Comparison of ENCODE assay signal across 22 cellular contexts in genomic region chr1:206596319-206596666, GRCh38.
"Had no signal": no experiment of that assay in that cellular context is flagged by ENCODE, and none has a peak within 500 bp of the region (broad histone marks: within the 10 kb centered on the region; RNA-seq: fewer than 3 reads in every experiment).

No MANE protein-coding gene starts in this region.

- ATAC-seq: heart right ventricle; left lobe of liver; mucosa of descending colon; sciatic nerve; stimulated activated naive B cell treated with anti-CD40 and anti-IgM and Interleukin-4, amounts not matched to agents 10 μg/mL and 1 μg/mL and 100 μg/mL, for 72 hours had no signal

- H3K9me3 Mint-ChIP-seq: activated naive CD8-positive, alpha-beta T cell treated with anti-CD3 and anti-CD28 coated beads, Interleukin-2, amount 10 ng/mL, durations not matched to agents 7 days and 5 days; stimulated activated naive B cell treated with anti-CD40 and anti-IgM and Interleukin-4, amounts not matched to agents 10 μg/mL and 1 μg/mL and 100 μg/mL, for 72 hours; type B pancreatic cell had no signal

- H3K4me3 ChIP-seq: heart right ventricle, lower lobe of right lung, mucosa of descending colon, thoracic aorta, vagina had no signal

- H3K27me3 ChIP-seq: heart right ventricle, vagina had no signal

- H3K27ac ChIP-seq: heart right ventricle, lower lobe of right lung, thoracic aorta, vagina, WERI-Rb-1 had no signal

- H3K4me1 ChIP-seq: lower lobe of right lung had no signal

- H3K4me3 Mint-ChIP-seq: activated naive CD8-positive, alpha-beta T cell treated with anti-CD3 and anti-CD28 coated beads, Interleukin-2, amount 10 ng/mL, durations not matched to agents 7 days and 5 days; stimulated activated naive B cell treated with anti-CD40 and anti-IgM and Interleukin-4, amounts not matched to agents 10 μg/mL and 1 μg/mL and 100 μg/mL, for 72 hours; type B pancreatic cell had no signal

- DNase-seq: activated CD4-positive, alpha-beta T cell treated with anti-CD3 and anti-CD28 coated beads, Interleukin-2, amount 50 U/mL, for 48 hours; activated CD4-positive, CD25-positive, alpha-beta regulatory T cell treated with anti-CD3 and anti-CD28 coated beads, Interleukin-2, amount 50 U/mL, for 72 hours; activated effector memory CD4-positive, alpha-beta T cell treated with anti-CD3 and anti-CD28 coated beads, Interleukin-2, amount 50 U/mL, for 16 hours; activated naive CD8-positive, alpha-beta T cell treated with anti-CD3 and anti-CD28 coated beads, Interleukin-2, amount 10 ng/mL, durations not matched to agents 7 days and 5 days; amygdala; cortex of kidney; erythroblast; foreskin fibroblast; heart right ventricle; lower lobe of right lung; mesendoderm; mucosa of descending colon; SK-N-SH; small intestine; stimulated activated CD4-positive, alpha-beta T cell treated with anti-CD3 and anti-CD28 coated beads, Interleukin-2, amount 100 ng/mL, for 24 hours; stimulated activated naive B cell treated with anti-CD40 and anti-IgM and Interleukin-4, amounts not matched to agents 10 μg/mL and 1 μg/mL and 100 μg/mL, for 72 hours; WERI-Rb-1 had no signal

- H3K27ac Mint-ChIP-seq: activated naive CD8-positive, alpha-beta T cell treated with anti-CD3 and anti-CD28 coated beads, Interleukin-2, amount 10 ng/mL, durations not matched to agents 7 days and 5 days; type B pancreatic cell had no signal

- H3K27me3 Mint-ChIP-seq: activated naive CD8-positive, alpha-beta T cell treated with anti-CD3 and anti-CD28 coated beads, Interleukin-2, amount 10 ng/mL, durations not matched to agents 7 days and 5 days; stimulated activated naive B cell treated with anti-CD40 and anti-IgM and Interleukin-4, amounts not matched to agents 10 μg/mL and 1 μg/mL and 100 μg/mL, for 72 hours; type B pancreatic cell had no signal

- H3K9me3 ChIP-seq: heart right ventricle, lower lobe of right lung, mucosa of descending colon, SK-N-SH, thoracic aorta, vagina had no signal
